15 cellular contexts compared by ENCODE assay signal in the genomic region with DNA sequence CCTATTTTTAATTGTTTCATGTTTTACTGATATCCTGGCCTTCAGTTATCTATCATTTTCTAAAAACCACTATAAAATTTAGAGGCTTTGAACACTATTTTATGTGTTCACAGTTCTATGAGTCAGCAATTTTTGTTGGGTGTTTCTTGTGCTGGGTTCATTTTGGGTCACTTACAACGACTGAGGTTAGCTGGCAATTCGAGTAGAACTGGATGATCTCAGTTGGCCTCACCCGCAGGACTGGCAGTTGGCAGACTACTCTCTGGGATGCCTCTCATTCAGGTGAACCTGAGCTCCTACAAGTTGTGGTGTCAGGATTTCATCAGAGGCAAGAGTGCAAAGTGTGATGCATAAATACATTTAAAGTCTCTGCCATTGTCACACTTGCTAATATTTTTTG.
DNase-seq lines count a peak whose midpoint lies in the region; ATAC-seq, FAIRE-seq and TF ChIP-seq lines count a peak whose summit lies in the region.
"Had no signal": no experiment of that assay in that cellular context is flagged by ENCODE, and none has a peak within 500 bp of the region (broad histone marks: within the 10 kb centered on the region; RNA-seq: fewer than 3 reads in every experiment).

No MANE protein-coding gene starts in this region.

- H2AFZ ChIP-seq in astrocyte (ENCODE audit: low read depth, low read length) = no peak overlapping the region

- H3K4me1 ChIP-seq in astrocyte (ENCODE audit: insufficient read depth, low read length) = peaks cover 7% of the 10 kb centered on the region

- H3K9me3 ChIP-seq in astrocyte (ENCODE audit: insufficient read depth, low read depth, low read length) = no peaks in the 10 kb centered on the region

- no peak overlapping the region for H3K27ac ChIP-seq in astrocyte (ENCODE audit: low read depth, low read length)

- ATAC-seq in left ventricle myocardium superior (peak; percentile 50), sciatic nerve (no peak), GM19395 (IDR thresholded peaks at IDR 0.05; ENCODE audit: unreplicated experiment) (no peak)
- ATAC-seq: effector memory CD8-positive, alpha-beta T cell had no signal

- H4K20me1 ChIP-seq in astrocyte (ENCODE audit: insufficient read depth, low read length) = no peaks in the 10 kb centered on the region

- H3K27me3 ChIP-seq in astrocyte (ENCODE audit: insufficient read depth, low read length) = peaks cover 3% of the 10 kb centered on the region

- POLR2A ChIA-PET in HEK293T (lab: Yijun Ruan, JAX) = no interaction called here

- H3K79me2 ChIP-seq in astrocyte (ENCODE audit: insufficient read depth, low read length) = no peaks in the 10 kb centered on the region

- CTCF ChIA-PET in HEK293T (lab: Yijun Ruan, JAX) = no interaction called here

- H3K4me3 Mint-ChIP-seq in astrocyte (ENCODE audit: unreplicated experiment) = no peak overlapping the region
- H3K4me3 Mint-ChIP-seq: activated T-helper 1 cell treated with anti-CD3 and anti-CD28 coated beads, Interleukin-12 subunit alpha, Interleukin-12 subunit beta, Interleukin-2, Interleukin-4 antibody, amounts not matched to agents 30 ng/mL and 10 ng/mL and 1 ng/mL, durations not matched to agents 14 hours and 24 hours and 36 hours; effector memory CD8-positive, alpha-beta T cell had no signal

- no peaks in the 10 kb centered on the region for H3K9me3 Mint-ChIP-seq in astrocyte (ENCODE audit: unreplicated experiment)
- H3K9me3 Mint-ChIP-seq: activated T-helper 1 cell treated with anti-CD3 and anti-CD28 coated beads, Interleukin-12 subunit alpha, Interleukin-12 subunit beta, Interleukin-2, Interleukin-4 antibody, amounts not matched to agents 30 ng/mL and 10 ng/mL and 1 ng/mL, durations not matched to agents 14 hours and 24 hours and 36 hours had no signal

- no peak overlapping the region for H3K4me3 ChIP-seq in astrocyte (ENCODE audit: insufficient read depth, low read depth, low read length)
- no peak overlapping the region for H3K4me3 ChIP-seq in foreskin fibroblast (ENCODE audit: low read depth in 1 of 2, low read length in 2 of 2)

- no peak overlapping the region for H3K9ac ChIP-seq in astrocyte (ENCODE audit: low read length)

- no peak for TF ChIP-seq CTCF in astrocyte (IDR thresholded peaks at IDR 0.05; ENCODE audit: insufficient read depth, low read depth, low read length)
- no peak for TF ChIP-seq CTCF in foreskin fibroblast (IDR thresholded peaks at IDR 0.05; ENCODE audit: low read depth, low read length)
- no peak for TF ChIP-seq CTCF in GM20000 (IDR thresholded peaks at IDR 0.05; ENCODE audit: extremely low read depth, missing control alignments)

- H3K4me2 ChIP-seq in astrocyte (ENCODE audit: low read length) = no peak overlapping the region

- H3K36me3 Mint-ChIP-seq in astrocyte (ENCODE audit: low read depth, unreplicated experiment) = no peaks in the 10 kb centered on the region

- H3K27me3 Mint-ChIP-seq in astrocyte (ENCODE audit: low read depth, unreplicated experiment) = no peaks in the 10 kb centered on the region
- H3K27me3 Mint-ChIP-seq: effector memory CD8-positive, alpha-beta T cell had no signal

- H3K4me1 Mint-ChIP-seq in astrocyte (ENCODE audit: low read depth, unreplicated experiment) = peaks cover 32% of the 10 kb centered on the region

- peak overlapping the region; percentile 44 for H3K27ac Mint-ChIP-seq in astrocyte (ENCODE audit: unreplicated experiment)
- H3K27ac Mint-ChIP-seq: activated T-helper 1 cell treated with anti-CD3 and anti-CD28 coated beads, Interleukin-12 subunit alpha, Interleukin-12 subunit beta, Interleukin-2, Interleukin-4 antibody, amounts not matched to agents 30 ng/mL and 10 ng/mL and 1 ng/mL, durations not matched to agents 14 hours and 24 hours and 36 hours; effector memory CD8-positive, alpha-beta T cell had no signal

- intact Hi-C loops in left ventricle myocardium superior (cut with micrococcal nuclease) (loop anchor here (10.0 kb wide), 1 partner anchor 118 kb away; no protein-coding TSS in a partner anchor), cardiac septum (cut with DNase I) (loop anchor here (10.0 kb wide), 1 partner anchor 118 kb away; no protein-coding TSS in a partner anchor), sciatic nerve (cut with DNase I) (no loop called here)

- no peak for FAIRE-seq in astrocyte (lab: Jason Lieb, UNC)

- H3K36me3 ChIP-seq in astrocyte (ENCODE audit: insufficient read depth, low read length) = no peaks in the 10 kb centered on the region

- DNase-seq in left ventricle myocardium superior (no peak), cardiac septum (ENCODE audit: low spot score) (no peak), astrocyte (ENCODE audit: low read depth) (peak; percentile 54), foreskin fibroblast (peak; percentile 29 to 61), sciatic nerve (ENCODE audit: low spot score) (no peak), GM20000 (ENCODE audit: low spot score) (no peak), HEK293T (ENCODE audit: extremely low spot score) (no peak)
- DNase-seq: activated CD4-positive, alpha-beta T cell treated with anti-CD3 and anti-CD28 coated beads, Interleukin-2, amount 50 U/mL, for 4 hours; aorta; effector memory CD8-positive, alpha-beta T cell; NCI-H1105 treated with DMSO at 0.1 percent for 48 hours; NCI-H510A; T-helper 9 cell had no signal

TF ChIP-seq in HEK293T, 16 proteins besides CTCF, POLR2A, EP300 and RAD21:
- no peak for TF ChIP-seq SUZ12 (IDR thresholded peaks at IDR 0.05)
- TF ChIP-seq ZNF384 (IDR thresholded peaks at IDR 0.05) = no peak
- no peak for TF ChIP-seq FOXA1 (IDR thresholded peaks at IDR 0.05)
- no peak for TF ChIP-seq BHLHE40 (IDR thresholded peaks at IDR 0.05; ENCODE audit: borderline replicate concordance)
- no peak for TF ChIP-seq FOXM1 (IDR thresholded peaks at IDR 0.05; ENCODE audit: borderline replicate concordance)
- no peak for TF ChIP-seq TARDBP (IDR thresholded peaks at IDR 0.05)
- no peak for TF ChIP-seq NFRKB (IDR thresholded peaks at IDR 0.05)
- TF ChIP-seq SP1 (IDR thresholded peaks at IDR 0.05) = no peak
- no peak for TF ChIP-seq L3MBTL2 (conservative IDR thresholded peaks at IDR 0.05)
- TF ChIP-seq LEF1 (IDR thresholded peaks at IDR 0.05; ENCODE audit: borderline replicate concordance) = no peak
- TF ChIP-seq, protein P1, sequence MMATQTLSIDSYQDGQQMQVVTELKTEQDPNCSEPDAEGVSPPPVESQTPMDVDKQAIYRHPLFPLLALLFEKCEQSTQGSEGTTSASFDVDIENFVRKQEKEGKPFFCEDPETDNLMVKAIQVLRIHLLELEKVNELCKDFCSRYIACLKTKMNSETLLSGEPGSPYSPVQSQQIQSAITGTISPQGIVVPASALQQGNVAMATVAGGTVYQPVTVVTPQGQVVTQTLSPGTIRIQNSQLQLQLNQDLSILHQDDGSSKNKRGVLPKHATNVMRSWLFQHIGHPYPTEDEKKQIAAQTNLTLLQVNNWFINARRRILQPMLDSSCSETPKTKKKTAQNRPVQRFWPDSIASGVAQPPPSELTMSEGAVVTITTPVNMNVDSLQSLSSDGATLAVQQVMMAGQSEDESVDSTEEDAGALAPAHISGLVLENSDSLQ (IDR thresholded peaks at IDR 0.05) = no peak
- no peak for TF ChIP-seq FOXK2 (IDR thresholded peaks at IDR 0.05)
- no peak for TF ChIP-seq ELF4 (IDR thresholded peaks at IDR 0.05)
- no peak for TF ChIP-seq CTBP1 (IDR thresholded peaks at IDR 0.05; ENCODE audit: borderline replicate concordance)
- TF ChIP-seq HDGF (IDR thresholded peaks at IDR 0.05; ENCODE audit: borderline replicate concordance) = no peak

Comparison
In these comparisons a context has a peak if more than half of its experiments do, and no peak if none do; other contexts are left out.
1. DNase-seq: peak in astrocyte (single experiment) and foreskin fibroblast (2 of 2); none in left ventricle myocardium superior (single experiment), cardiac septum (single experiment), sciatic nerve (single experiment), GM20000 (single experiment) and HEK293T (single experiment).